1 cellular context compared by ENCODE assay signal in genomic region chr6:72956272-72956671, GRCh38.
TF ChIP-seq lines count a peak whose summit lies in the region.

No MANE protein-coding gene starts in this region.

TF ChIP-seq in SK-N-SH treated with all-trans-retinoic acid at 6 μM for 48 hours, 23 proteins besides CTCF, POLR2A, EP300 and RAD21 (continued from another document):
- TF ChIP-seq, protein P1, sequence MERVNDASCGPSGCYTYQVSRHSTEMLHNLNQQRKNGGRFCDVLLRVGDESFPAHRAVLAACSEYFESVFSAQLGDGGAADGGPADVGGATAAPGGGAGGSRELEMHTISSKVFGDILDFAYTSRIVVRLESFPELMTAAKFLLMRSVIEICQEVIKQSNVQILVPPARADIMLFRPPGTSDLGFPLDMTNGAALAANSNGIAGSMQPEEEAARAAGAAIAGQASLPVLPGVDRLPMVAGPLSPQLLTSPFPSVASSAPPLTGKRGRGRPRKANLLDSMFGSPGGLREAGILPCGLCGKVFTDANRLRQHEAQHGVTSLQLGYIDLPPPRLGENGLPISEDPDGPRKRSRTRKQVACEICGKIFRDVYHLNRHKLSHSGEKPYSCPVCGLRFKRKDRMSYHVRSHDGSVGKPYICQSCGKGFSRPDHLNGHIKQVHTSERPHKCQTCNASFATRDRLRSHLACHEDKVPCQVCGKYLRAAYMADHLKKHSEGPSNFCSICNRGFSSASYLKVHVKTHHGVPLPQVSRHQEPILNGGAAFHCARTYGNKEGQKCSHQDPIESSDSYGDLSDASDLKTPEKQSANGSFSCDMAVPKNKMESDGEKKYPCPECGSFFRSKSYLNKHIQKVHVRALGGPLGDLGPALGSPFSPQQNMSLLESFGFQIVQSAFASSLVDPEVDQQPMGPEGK (CRISPR knock-in tag; IDR thresholded peaks at IDR 0.05; ENCODE audit: borderline replicate concordance), result no peak
- no peak for TF ChIP-seq TCF4 (CRISPR knock-in tag; IDR thresholded peaks at IDR 0.05; ENCODE audit: borderline replicate concordance)
- no peak for TF ChIP-seq GLIS3 (CRISPR knock-in tag; IDR thresholded peaks at IDR 0.05)
- no peak for TF ChIP-seq OSR1 (CRISPR knock-in tag; IDR thresholded peaks at IDR 0.05)
- no peak for TF ChIP-seq ZNF70 (CRISPR knock-in tag; IDR thresholded peaks at IDR 0.05)
- TF ChIP-seq CSDC2 (CRISPR knock-in tag; IDR thresholded peaks at IDR 0.05), result no peak
- TF ChIP-seq RARB (CRISPR knock-in tag; IDR thresholded peaks at IDR 0.05), result no peak
- TF ChIP-seq TOX (CRISPR knock-in tag; IDR thresholded peaks at IDR 0.05; ENCODE audit: borderline replicate concordance), result no peak
- TF ChIP-seq PPARA (CRISPR knock-in tag; IDR thresholded peaks at IDR 0.05; ENCODE audit: borderline replicate concordance), result no peak
- TF ChIP-seq ZNF8 (CRISPR knock-in tag; IDR thresholded peaks at IDR 0.05), result no peak
- TF ChIP-seq, protein P2, sequence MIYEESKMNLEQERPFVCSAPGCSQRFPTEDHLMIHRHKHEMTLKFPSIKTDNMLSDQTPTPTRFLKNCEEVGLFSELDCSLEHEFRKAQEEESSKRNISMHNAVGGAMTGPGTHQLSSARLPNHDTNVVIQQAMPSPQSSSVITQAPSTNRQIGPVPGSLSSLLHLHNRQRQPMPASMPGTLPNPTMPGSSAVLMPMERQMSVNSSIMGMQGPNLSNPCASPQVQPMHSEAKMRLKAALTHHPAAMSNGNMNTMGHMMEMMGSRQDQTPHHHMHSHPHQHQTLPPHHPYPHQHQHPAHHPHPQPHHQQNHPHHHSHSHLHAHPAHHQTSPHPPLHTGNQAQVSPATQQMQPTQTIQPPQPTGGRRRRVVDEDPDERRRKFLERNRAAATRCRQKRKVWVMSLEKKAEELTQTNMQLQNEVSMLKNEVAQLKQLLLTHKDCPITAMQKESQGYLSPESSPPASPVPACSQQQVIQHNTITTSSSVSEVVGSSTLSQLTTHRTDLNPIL (CRISPR knock-in tag; IDR thresholded peaks at IDR 0.05; ENCODE audit: low read depth), result no peak
- no peak for TF ChIP-seq ZNF565 (CRISPR knock-in tag; conservative IDR thresholded peaks at IDR 0.05; ENCODE audit: low read depth)
- TF ChIP-seq ESRRG (CRISPR knock-in tag; IDR thresholded peaks at IDR 0.05), result no peak
- TF ChIP-seq ZC3H10 (CRISPR knock-in tag; IDR thresholded peaks at IDR 0.05), result no peak
- TF ChIP-seq, protein P3, sequence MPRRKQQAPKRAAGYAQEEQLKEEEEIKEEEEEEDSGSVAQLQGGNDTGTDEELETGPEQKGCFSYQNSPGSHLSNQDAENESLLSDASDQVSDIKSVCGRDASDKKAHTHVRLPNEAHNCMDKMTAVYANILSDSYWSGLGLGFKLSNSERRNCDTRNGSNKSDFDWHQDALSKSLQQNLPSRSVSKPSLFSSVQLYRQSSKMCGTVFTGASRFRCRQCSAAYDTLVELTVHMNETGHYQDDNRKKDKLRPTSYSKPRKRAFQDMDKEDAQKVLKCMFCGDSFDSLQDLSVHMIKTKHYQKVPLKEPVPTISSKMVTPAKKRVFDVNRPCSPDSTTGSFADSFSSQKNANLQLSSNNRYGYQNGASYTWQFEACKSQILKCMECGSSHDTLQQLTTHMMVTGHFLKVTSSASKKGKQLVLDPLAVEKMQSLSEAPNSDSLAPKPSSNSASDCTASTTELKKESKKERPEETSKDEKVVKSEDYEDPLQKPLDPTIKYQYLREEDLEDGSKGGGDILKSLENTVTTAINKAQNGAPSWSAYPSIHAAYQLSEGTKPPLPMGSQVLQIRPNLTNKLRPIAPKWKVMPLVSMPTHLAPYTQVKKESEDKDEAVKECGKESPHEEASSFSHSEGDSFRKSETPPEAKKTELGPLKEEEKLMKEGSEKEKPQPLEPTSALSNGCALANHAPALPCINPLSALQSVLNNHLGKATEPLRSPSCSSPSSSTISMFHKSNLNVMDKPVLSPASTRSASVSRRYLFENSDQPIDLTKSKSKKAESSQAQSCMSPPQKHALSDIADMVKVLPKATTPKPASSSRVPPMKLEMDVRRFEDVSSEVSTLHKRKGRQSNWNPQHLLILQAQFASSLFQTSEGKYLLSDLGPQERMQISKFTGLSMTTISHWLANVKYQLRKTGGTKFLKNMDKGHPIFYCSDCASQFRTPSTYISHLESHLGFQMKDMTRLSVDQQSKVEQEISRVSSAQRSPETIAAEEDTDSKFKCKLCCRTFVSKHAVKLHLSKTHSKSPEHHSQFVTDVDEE (CRISPR knock-in tag; IDR thresholded peaks at IDR 0.05), result no peak
